8 cellular contexts compared by ENCODE assay signal in the genomic region with DNA sequence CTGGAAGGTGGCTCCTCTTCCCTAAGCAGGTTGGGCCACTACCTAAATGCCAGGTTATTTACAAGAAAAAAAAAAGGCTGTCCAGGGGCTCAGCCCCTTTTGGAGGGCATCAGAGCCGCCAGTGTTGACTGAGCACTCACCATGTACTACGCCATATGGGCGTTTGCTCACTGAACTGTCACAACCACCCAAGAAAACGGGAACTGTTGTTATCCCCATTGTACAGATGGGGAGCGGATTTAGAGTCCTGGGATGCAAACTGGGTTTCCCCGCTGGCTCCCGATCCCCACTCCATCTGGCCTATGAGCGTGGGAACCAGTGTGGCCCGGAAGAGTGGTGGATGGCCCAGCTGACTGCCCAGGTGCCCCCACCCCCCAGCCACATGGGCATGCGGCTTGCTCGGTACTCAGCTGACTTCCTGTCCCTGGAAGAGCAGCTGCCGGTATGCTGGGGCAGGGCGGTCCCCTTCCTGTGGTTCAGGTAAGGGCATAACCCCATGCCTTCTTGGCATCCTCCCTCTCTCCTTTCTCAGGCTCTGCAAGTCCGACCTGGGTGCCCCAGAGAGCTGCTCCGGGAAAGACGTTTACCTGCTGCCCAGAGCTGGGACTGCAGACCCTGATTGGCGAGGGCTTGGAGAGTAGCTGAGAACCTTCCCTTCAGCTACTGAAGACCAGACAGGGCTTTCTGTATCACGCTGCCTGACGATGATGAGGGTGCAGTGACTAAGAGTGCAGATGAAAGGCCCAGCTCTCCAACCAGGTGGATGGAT. TPM values are rescaled to one million over a fixed set of nuclear protein-coding genes. Genes with fewer than 3 reads are reported as not detected.
A peak's percentile ranks its signal among the peaks of the same experiment; 100 is the strongest.
DNase-seq lines count a peak whose midpoint lies in the region; ATAC-seq and TF ChIP-seq lines count a peak whose summit lies in the region.

No MANE protein-coding gene starts in this region.

- H3K9me3 ChIP-seq in osteoblast (ENCODE audit: low read depth, low read length) = no peaks in the 10 kb centered on the region

- H2AFZ ChIP-seq in osteoblast (ENCODE audit: low read length) = peak overlapping the region; percentile 27

- H3K9me3 Mint-ChIP-seq in central memory CD8-positive, alpha-beta T cell = no peaks in the 10 kb centered on the region

- H3K27ac Mint-ChIP-seq in central memory CD8-positive, alpha-beta T cell (ENCODE audit: low read depth) = peak overlapping the region; percentile 84

- peak overlapping the region; percentile 71 for H3K4me3 ChIP-seq in osteoblast (ENCODE audit: insufficient read depth, low read length)

- H3K36me3 ChIP-seq in osteoblast (ENCODE audit: insufficient read depth, low read length) = no peaks in the 10 kb centered on the region

- no peak for TF ChIP-seq CTCF in osteoblast (IDR thresholded peaks at IDR 0.05; ENCODE audit: extremely low read depth, low read depth, low read length)

- peaks cover 26% of the 10 kb centered on the region for H3K4me1 ChIP-seq in osteoblast (ENCODE audit: insufficient read depth, low read length)

- peak; percentile 45 for ATAC-seq in HG03175 (IDR thresholded peaks at IDR 0.05; ENCODE audit: unreplicated experiment)
- peak; percentile 95 for ATAC-seq in central memory CD8-positive, alpha-beta T cell (replicated peaks; ENCODE audit: extremely low read depth, poor library complexity, severe bottlenecking)

- H3K27me3 ChIP-seq in osteoblast (ENCODE audit: insufficient read depth, low read length) = no peaks in the 10 kb centered on the region

- no peaks in the 10 kb centered on the region for H3K79me2 ChIP-seq in osteoblast (ENCODE audit: insufficient read depth, low read length)

- peaks cover 70% of the 10 kb centered on the region for H3K4me1 Mint-ChIP-seq in central memory CD8-positive, alpha-beta T cell

- DNase-seq in UCSD-AML1 (lab: John Stamatoyannopoulos, UW; ENCODE audit: unreplicated experiment) (peak; percentile 50), osteoblast (ENCODE audit: insufficient read length, low spot score, missing footprints) (peak; percentile 65), NCI-H226 (no peak), iPS-NIHi11 (ENCODE audit: low spot score) (no peak), superior temporal gyrus (ENCODE audit: extremely low spot score) (no peak), 8988T (no peak)
- DNase-seq in central memory CD8-positive, alpha-beta T cell (ENCODE audit: low spot score in 2 of 2) = peak; percentile 53 to 67

- H3K4me3 Mint-ChIP-seq in central memory CD8-positive, alpha-beta T cell = peak overlapping the region; percentile 75

- H3K27me3 Mint-ChIP-seq in central memory CD8-positive, alpha-beta T cell = no peaks in the 10 kb centered on the region

- H3K4me2 ChIP-seq in osteoblast (ENCODE audit: insufficient read depth, low read length) = peak overlapping the region; percentile 80

- H3K36me3 Mint-ChIP-seq in central memory CD8-positive, alpha-beta T cell (ENCODE audit: insufficient read depth) = peaks cover 8% of the 10 kb centered on the region

- H3K27ac ChIP-seq in osteoblast (ENCODE audit: low read depth, low read length) = peak overlapping the region; percentile 97

- H4K20me1 ChIP-seq in osteoblast (ENCODE audit: insufficient read depth, low read length) = no peaks in the 10 kb centered on the region

RNA-seq across cellular contexts. Expression of a gene that starts 16.3 kb away (rescaled TPM):
- total RNA-seq in osteoblast = 78.1 and 95.2 TPM in 2 replicates

RNA-seq across cellular contexts. Expression of a gene that starts 34.8 kb away (rescaled TPM):
- 34.4 and 39.5 TPM in 2 replicates for total RNA-seq in osteoblast

Comparison
In these comparisons a context has a peak if more than half of its experiments do, and no peak if none do; other contexts are left out.
1. DNase-seq: peak in UCSD-AML1 (single experiment), central memory CD8-positive, alpha-beta T cell (2 of 2) and osteoblast (single experiment); none in NCI-H226 (single experiment), iPS-NIHi11 (single experiment), superior temporal gyrus (single experiment) and 8988T (single experiment).